Comparison of ENCODE assay signal across 1 cellular context in the genomic region with DNA sequence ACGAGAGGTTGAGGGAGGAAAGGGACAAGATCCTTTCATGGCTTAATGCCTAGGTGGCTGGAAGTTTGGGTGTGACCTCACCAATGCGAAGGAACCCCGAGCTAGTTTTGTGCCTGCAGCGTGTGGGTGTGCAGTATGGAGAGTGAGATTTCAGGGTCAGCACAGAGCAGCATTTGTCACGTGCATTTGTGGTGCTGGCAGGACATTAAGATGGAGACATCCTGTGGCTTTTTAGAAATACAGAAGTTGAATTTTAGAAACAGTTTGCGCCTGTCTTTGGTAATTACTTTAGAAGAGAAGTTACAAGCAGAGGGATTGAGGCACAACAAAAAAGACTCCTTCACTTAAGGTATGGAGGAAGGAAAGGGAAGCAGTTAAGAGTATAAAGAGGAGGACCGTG.
TF ChIP-seq lines count a peak whose summit lies in the region.

No MANE protein-coding gene starts in this region.

TF ChIP-seq in H1, 55 proteins besides CTCF, POLR2A, EP300 and RAD21 (continued from another document):
- TF ChIP-seq NRF1 (IDR thresholded peaks at IDR 0.05; ENCODE audit: low read depth, low read length) (no peak), SUZ12 (IDR thresholded peaks at IDR 0.05; ENCODE audit: low read length) (no peak), POU5F1 (IDR thresholded peaks at IDR 0.05; ENCODE audit: low read depth, low read length) (no peak), TAF7 (optimal IDR thresholded peaks at IDR 0.05; ENCODE audit: borderline replicate concordance, low read depth, low read length) (no peak), SIN3A (conservative IDR thresholded peaks at IDR 0.05 in 1 of 2, IDR thresholded peaks at IDR 0.05 in 1 of 2; ENCODE audit: low read depth in 1 of 2, low read length in 2 of 2) (no peak), CEBPB (IDR thresholded peaks at IDR 0.05; ENCODE audit: low read depth, low read length) (no peak), ASH2L (IDR thresholded peaks at IDR 0.05; ENCODE audit: low read length) (no peak)
- TF ChIP-seq, protein P1, sequence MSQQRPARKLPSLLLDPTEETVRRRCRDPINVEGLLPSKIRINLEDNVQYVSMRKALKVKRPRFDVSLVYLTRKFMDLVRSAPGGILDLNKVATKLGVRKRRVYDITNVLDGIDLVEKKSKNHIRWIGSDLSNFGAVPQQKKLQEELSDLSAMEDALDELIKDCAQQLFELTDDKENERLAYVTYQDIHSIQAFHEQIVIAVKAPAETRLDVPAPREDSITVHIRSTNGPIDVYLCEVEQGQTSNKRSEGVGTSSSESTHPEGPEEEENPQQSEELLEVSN (IDR thresholded peaks at IDR 0.05): no peak
